Comparison of ENCODE assay signal across 8 cellular contexts in genomic region chr5:317086-317811, GRCh38. TPM values are rescaled to one million over a fixed set of nuclear protein-coding genes. Genes with fewer than 3 reads are reported as not detected.
A peak's percentile ranks its signal among the peaks of the same experiment; 100 is the strongest.
DNase-seq lines count a peak whose midpoint lies in the region; ATAC-seq and TF ChIP-seq lines count a peak whose summit lies in the region.

No MANE protein-coding gene starts in this region.

- H3K79me2 ChIP-seq in GM23338 (replicated peaks; ENCODE audit: insufficient read depth), result no peaks in the 10 kb centered on the region

- no peaks in the 10 kb centered on the region for H3F3A ChIP-seq in GM23338 (replicated peaks; ENCODE audit: low read depth)

- no peak overlapping the region for H3K4me2 ChIP-seq in GM23338

- no peak overlapping the region for H3K27ac ChIP-seq in GM23338 (ENCODE audit: low read depth)

- DNase-seq in Right ventricle myocardium inferior (ENCODE audit: missing footprints), result no peak
- DNase-seq in cardiac septum (ENCODE audit: low spot score), result no peak
- peak; percentile 84 for DNase-seq in GM23338 (ENCODE audit: low spot score)
- peak; percentile 84 for DNase-seq in KBM-7
- DNase-seq in SKM-1 treated with dmso at 0.1 percent for 144 hours (lab: John Stamatoyannopoulos, UW; ENCODE audit: unreplicated experiment), result peak; percentile 67
- peak; percentile 10 to 64 for DNase-seq in dermis microvascular lymphatic vessel endothelial cell (ENCODE audit: low read depth in 2 of 2)
- peak; percentile 5 for DNase-seq in middle frontal gyrus (ENCODE audit: extremely low spot score, low spot score)
- no peak for DNase-seq in T-helper 9 cell

- H3K27ac Mint-ChIP-seq in GM23338, result no peak overlapping the region

- no peak overlapping the region for H3K4me3 Mint-ChIP-seq in GM23338

- H3K36me3 Mint-ChIP-seq in GM23338 (ENCODE audit: low read depth), result peaks cover 9% of the 10 kb centered on the region; the same call in 2 of the 3 replicates

- H3K27me3 ChIP-seq in GM23338 (ENCODE audit: insufficient read depth), result peaks cover 39% of the 10 kb centered on the region

- H4K20me1 ChIP-seq in GM23338 (replicated peaks; ENCODE audit: insufficient read depth), result peaks cover 5% of the 10 kb centered on the region

- intact Hi-C loops in Right ventricle myocardium inferior (cut with DNase I) (loop anchor here (10.0 kb wide), 1 partner anchor 118 kb away; no protein-coding TSS in a partner anchor), cardiac septum (cut with DNase I) (loop anchor here (5.0 kb wide), 1 partner anchor 115 kb away; no protein-coding TSS in a partner anchor)

- peak; percentile 47 for ATAC-seq in Right ventricle myocardium inferior
- peak; percentile 78 for ATAC-seq in GM23338

- H3K4me3 ChIP-seq in GM23338, result no peak overlapping the region

- H3K9me2 ChIP-seq in GM23338 (ENCODE audit: insufficient read depth), result no peaks in the 10 kb centered on the region

- H2AFZ ChIP-seq in GM23338, result no peak overlapping the region

- TF ChIP-seq CTCF in GM23338 (conservative IDR thresholded peaks at IDR 0.05; ENCODE audit: low read depth in 2 of 2), result peak; percentile 73 to 96

- no peaks in the 10 kb centered on the region for H3K4me1 ChIP-seq in GM23338 (ENCODE audit: insufficient read depth)

- peaks cover 43% of the 10 kb centered on the region for H3K27me3 Mint-ChIP-seq in GM23338 (ENCODE audit: insufficient read depth, low read depth, poor library complexity)

- H3K4me1 Mint-ChIP-seq in GM23338, result peaks cover 5% of the 10 kb centered on the region; the same call in 1 of the 3 replicates

- in situ Hi-C loops in KBM-7 (cut with MboI; ENCODE audit: low pct_unique_long_range_greater_than_20kb, low sequenced_read_pairs), result no loop called here

- H3K36me3 ChIP-seq in GM23338 (ENCODE audit: insufficient read depth), result no peaks in the 10 kb centered on the region

- H3K9me3 Mint-ChIP-seq in GM23338, result no peaks in the 10 kb centered on the region

TF ChIP-seq in GM23338, 12 proteins besides CTCF, POLR2A, EP300 and RAD21:
- TF ChIP-seq CREB1 (CRISPR knock-in tag; IDR thresholded peaks at IDR 0.05; ENCODE audit: low read depth) (no peak), REST (IDR thresholded peaks at IDR 0.05; ENCODE audit: unreplicated experiment) (no peak), POLR2AphosphoS5 (IDR thresholded peaks at IDR 0.05; ENCODE audit: low read depth) (no peak), NANOG (IDR thresholded peaks at IDR 0.05; ENCODE audit: borderline replicate concordance) (no peak), ZNF462 (CRISPR knock-in tag; IDR thresholded peaks at IDR 0.05) (no peak), EZH2phosphoT487 (IDR thresholded peaks at IDR 0.05; ENCODE audit: unreplicated experiment) (no peak), ZNF114 (CRISPR knock-in tag; IDR thresholded peaks at IDR 0.05) (no peak), ZNF331 (CRISPR knock-in tag; IDR thresholded peaks at IDR 0.05; ENCODE audit: low read depth) (no peak), EZH2 (IDR thresholded peaks at IDR 0.05; ENCODE audit: low read depth, unreplicated experiment) (no peak), STAT1 (IDR thresholded peaks at IDR 0.05; ENCODE audit: unreplicated experiment) (no peak)

RNA-seq across cellular contexts. Expression of gene AHRR, which starts 4.3 kb away (rescaled TPM):
- total RNA-seq in Right ventricle myocardium inferior, result 2.1 TPM
- total RNA-seq in cardiac septum, result 0.73 TPM
- total RNA-seq in GM23338 (2014; rRNA removed; shearing (Covaris generic)), result 0.97 and 1.8 TPM in 2 replicates
- polyA plus RNA-seq in GM23338 (2016; fragmentation: Nextera tagmentation; extraction: Ambion mirVana), result 0.27 and 0.61 TPM in 2 replicates
- 4.5 and 5.4 TPM in 2 replicates for total RNA-seq in dermis microvascular lymphatic vessel endothelial cell

RNA-seq across cellular contexts. Expression of gene PDCD6, which starts 45.8 kb away (rescaled TPM):
- 34.4 TPM for total RNA-seq in Right ventricle myocardium inferior
- total RNA-seq in cardiac septum, result 39.6 TPM
- 80.6 and 80.9 TPM in 2 replicates for total RNA-seq in GM23338 (2014; rRNA removed; shearing (Covaris generic))
- polyA plus RNA-seq in GM23338 (2016; fragmentation: Nextera tagmentation; extraction: Ambion mirVana), result 127 and 129 TPM in 2 replicates
- 107 and 135 TPM in 2 replicates for total RNA-seq in dermis microvascular lymphatic vessel endothelial cell

Comparison
In these comparisons a context has a peak if more than half of its experiments do, and no peak if none do; other contexts are left out.
1. DNase-seq: peak in GM23338 (single experiment), KBM-7 (single experiment), SKM-1 treated with dmso at 0.1 percent for 144 hours (single experiment), dermis microvascular lymphatic vessel endothelial cell (2 of 2) and middle frontal gyrus (single experiment); none in Right ventricle myocardium inferior (single experiment), cardiac septum (single experiment) and T-helper 9 cell (single experiment).